7 cellular contexts compared by ENCODE assay signal in genomic region chr2:64918220-64918886, GRCh38.
DNase-seq lines count a peak whose midpoint lies in the region; ATAC-seq and TF ChIP-seq lines count a peak whose summit lies in the region.

No MANE protein-coding gene starts in this region.

- 0 out of 2 replicates have a peak, but pooled peaks cover 9% of the 10 kb centered on the region for H3K4me1 Mint-ChIP-seq in HFFc6 (ENCODE audit: low read depth)
- peaks cover 80% of the 10 kb centered on the region for H3K4me1 Mint-ChIP-seq in activated B cell treated with CpG ODN at 0.5 μM for 24 hours
- H3K4me1 Mint-ChIP-seq in stimulated activated memory B cell treated with anti-CD40 and anti-IgM and Interleukin-4, amounts not matched to agents 10 μg/mL and 1 μg/mL and 100 μg/mL, for 72 hours: peaks cover 76% of the 10 kb centered on the region

- CTCF ChIA-PET in activated B cell treated with CpG ODN at 0.5 μM for 24 hours (lab: Charles Lee): interaction anchor here (0.5 to 9.4 kb wide), 39 partner anchors 8 to 587 kb away, joined by 3 to 186 read pairs (median 5); partner anchors contain the start of gene CEP68

- H3K27ac Mint-ChIP-seq in HFFc6 (peak overlapping the region; percentile 81), activated B cell treated with CpG ODN at 0.5 μM for 24 hours (peak overlapping the region; percentile 90)
- peak overlapping the region; percentile 92 for H3K27ac Mint-ChIP-seq in stimulated activated memory B cell treated with anti-CD40 and anti-IgM and Interleukin-4, amounts not matched to agents 10 μg/mL and 1 μg/mL and 100 μg/mL, for 72 hours

- intact Hi-C loops in activated B cell treated with CpG ODN at 0.5 μM for 24 hours (cut with micrococcal nuclease): loop anchor here (5.0 to 10.0 kb wide), 4 partner anchors 191 to 704 kb away; partner anchors contain the start of gene ACTR2

- H3K9me3 Mint-ChIP-seq in HFFc6 (no peaks in the 10 kb centered on the region), activated B cell treated with CpG ODN at 0.5 μM for 24 hours (no peaks in the 10 kb centered on the region)
- H3K9me3 Mint-ChIP-seq in stimulated activated memory B cell treated with anti-CD40 and anti-IgM and Interleukin-4, amounts not matched to agents 10 μg/mL and 1 μg/mL and 100 μg/mL, for 72 hours: no peaks in the 10 kb centered on the region

- H3K36me3 Mint-ChIP-seq in HFFc6 (ENCODE audit: low read depth): no peaks in the 10 kb centered on the region
- H3K36me3 Mint-ChIP-seq in activated B cell treated with CpG ODN at 0.5 μM for 24 hours (ENCODE audit: low read depth): peaks cover 25% of the 10 kb centered on the region
- peaks cover 31% of the 10 kb centered on the region for H3K36me3 Mint-ChIP-seq in stimulated activated memory B cell treated with anti-CD40 and anti-IgM and Interleukin-4, amounts not matched to agents 10 μg/mL and 1 μg/mL and 100 μg/mL, for 72 hours

- H3K27me3 Mint-ChIP-seq in HFFc6 (ENCODE audit: insufficient read depth) (peaks cover 12% of the 10 kb centered on the region), activated B cell treated with CpG ODN at 0.5 μM for 24 hours (no peaks in the 10 kb centered on the region)
- no peaks in the 10 kb centered on the region for H3K27me3 Mint-ChIP-seq in stimulated activated memory B cell treated with anti-CD40 and anti-IgM and Interleukin-4, amounts not matched to agents 10 μg/mL and 1 μg/mL and 100 μg/mL, for 72 hours

- H3K4me3 Mint-ChIP-seq in HFFc6: peak overlapping the region; percentile 90
- H3K4me3 Mint-ChIP-seq in activated B cell treated with CpG ODN at 0.5 μM for 24 hours: peak overlapping the region; percentile 91
- H3K4me3 Mint-ChIP-seq in stimulated activated memory B cell treated with anti-CD40 and anti-IgM and Interleukin-4, amounts not matched to agents 10 μg/mL and 1 μg/mL and 100 μg/mL, for 72 hours: peak overlapping the region; percentile 77

- DNase-seq in HFFc6 (no peak), activated B cell treated with CpG ODN at 0.5 μM for 24 hours (no peak), iPS DF 19.7 (ENCODE audit: low read depth, low spot score) (peak; percentile 40), NCI-H510A treated with DMSO at 0.1 percent for 48 hours (lab: John Stamatoyannopoulos, UW) (no peak), middle frontal gyrus (ENCODE audit: extremely low spot score, low spot score) (no peak), HPDE6-E6E7 (ENCODE audit: extremely low spot score) (no peak)

- TF ChIP-seq CTCF in HFFc6 (IDR thresholded peaks at IDR 0.05): no peak
- TF ChIP-seq CTCF in activated B cell treated with CpG ODN at 0.5 μM for 24 hours (IDR thresholded peaks at IDR 0.05): no peak

- ATAC-seq in activated B cell treated with CpG ODN at 0.5 μM for 24 hours (ENCODE audit: low read depth): no peak
- ATAC-seq in stimulated activated memory B cell treated with anti-CD40 and anti-IgM and Interleukin-4, amounts not matched to agents 10 μg/mL and 1 μg/mL and 100 μg/mL, for 72 hours: no peak

- POLR2A ChIA-PET in activated B cell treated with CpG ODN at 0.5 μM for 24 hours (lab: Charles Lee): interaction anchor here (0.6 to 8.1 kb wide), 27 partner anchors 8 to 274 kb away, joined by 3 to 102 read pairs (median 5); partner anchors contain the start of genes CEP68, RAB1A, SERTAD2 and SLC1A4
